10 cellular contexts compared by ENCODE assay signal in the genomic region with DNA sequence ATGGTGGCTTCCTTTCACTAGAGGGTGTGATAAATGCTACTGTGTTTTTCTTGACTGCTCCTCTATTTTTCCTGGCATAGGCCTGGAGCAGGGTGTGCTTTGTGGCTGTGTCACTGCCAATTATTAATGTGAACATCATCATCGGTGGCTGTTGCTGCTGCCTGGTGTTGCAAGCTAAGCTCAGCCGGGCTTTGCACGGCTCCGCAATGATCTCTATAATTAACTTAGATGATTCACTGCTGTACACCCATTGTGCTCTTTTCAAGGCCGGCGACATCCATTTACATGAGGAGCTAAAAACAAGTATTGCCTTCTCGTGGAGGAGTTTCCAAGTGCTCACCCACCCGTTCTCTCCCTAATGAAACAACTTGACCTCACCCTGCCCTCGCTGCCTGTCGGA.
A peak's percentile ranks its signal among the peaks of the same experiment; 100 is the strongest.
DNase-seq lines count a peak whose midpoint lies in the region.
"Had no signal": no experiment of that assay in that cellular context is flagged by ENCODE, and none has a peak within 500 bp of the region (broad histone marks: within the 10 kb centered on the region; RNA-seq: fewer than 3 reads in every experiment).

No MANE protein-coding gene starts in this region.

- no peak overlapping the region for H4K91ac ChIP-seq in mesenchymal stem cell (ENCODE audit: low read length)

- H2AFZ ChIP-seq in ACC112 (ENCODE audit: low read length, unreplicated experiment) (peak overlapping the region; percentile 55), mesenchymal stem cell (ENCODE audit: low read depth, low read length) (no peak overlapping the region), Karpas-422 (ENCODE audit: low read length) (no peak overlapping the region)

- no peaks in the 10 kb centered on the region for H3K9me2 ChIP-seq in Karpas-422 (replicated peaks; ENCODE audit: insufficient read depth, low read length)

- H3K4me3 ChIP-seq in ACC112 (ENCODE audit: low read depth, low read length) (no peak overlapping the region), mesenchymal stem cell (ENCODE audit: insufficient read depth in 1 of 2, low read depth in 1 of 2, low read length in 2 of 2) (no peak overlapping the region), Karpas-422 (ENCODE audit: low read length) (no peak overlapping the region)

- no peak overlapping the region for H2BK5ac ChIP-seq in mesenchymal stem cell (ENCODE audit: low read depth, low read length, poor library complexity, severe bottlenecking)

- WGBS in mesenchymal stem cell: 40% methylated on average over 10 of the region's 10 CpGs

- H3K9ac ChIP-seq in mesenchymal stem cell (ENCODE audit: low read length) (no peak overlapping the region), Karpas-422 (ENCODE audit: low read length) (no peak overlapping the region)

- no peaks in the 10 kb centered on the region for H4K20me1 ChIP-seq in Karpas-422 (ENCODE audit: insufficient read depth, low read depth, low read length)

- H3K23ac ChIP-seq in mesenchymal stem cell (ENCODE audit: low read length in 2 of 2): no peak overlapping the region

- no peak overlapping the region for H4K8ac ChIP-seq in mesenchymal stem cell (ENCODE audit: low read length)

- H3K27ac ChIP-seq in ACC112 (ENCODE audit: low read depth, low read length) (peak overlapping the region; percentile 62), mesenchymal stem cell (ENCODE audit: low read length, poor library complexity, severe bottlenecking) (no peak overlapping the region), Karpas-422 (ENCODE audit: low read length) (no peak overlapping the region)

- H3K9me3 ChIP-seq in mesenchymal stem cell (ENCODE audit: control insufficient read depth, low read length): peaks cover 16% of the 10 kb centered on the region
- H3K9me3 ChIP-seq in Karpas-422 (ENCODE audit: low read length): no peaks in the 10 kb centered on the region

- H3K36me3 ChIP-seq in ACC112 (ENCODE audit: insufficient read depth, low read length) (peaks cover 3% of the 10 kb centered on the region; the same call in 1 of the 2 replicates), mesenchymal stem cell (ENCODE audit: control insufficient read depth in 1 of 2, insufficient read depth in 2 of 2, low read depth in 1 of 2, low read length in 2 of 2) (no peaks in the 10 kb centered on the region), Karpas-422 (ENCODE audit: insufficient read depth, low read length) (no peaks in the 10 kb centered on the region)

- H3K18ac ChIP-seq in mesenchymal stem cell (ENCODE audit: low read depth in 1 of 2, low read length in 2 of 2): no peak overlapping the region

- H3K79me2 ChIP-seq in ACC112 (ENCODE audit: control insufficient read depth, insufficient read depth, low read length, unreplicated experiment): no peaks in the 10 kb centered on the region
- H3K79me2 ChIP-seq in Karpas-422 (ENCODE audit: low read length): no peaks in the 10 kb centered on the region

- no peaks in the 10 kb centered on the region for H3K27me3 ChIP-seq in ACC112 (ENCODE audit: insufficient read depth, low read length)
- H3K27me3 ChIP-seq in mesenchymal stem cell (ENCODE audit: control insufficient read depth in 1 of 2, insufficient read depth in 1 of 2, low read length in 2 of 2): peaks cover 0 to 49% of the 10 kb centered on the region in 2 experiments
- H3K27me3 ChIP-seq in Karpas-422 (ENCODE audit: low read length): no peaks in the 10 kb centered on the region

- peak; percentile 95 for DNase-seq in MV-4-11 (lab: John Stamatoyannopoulos, UW)
- peak; percentile 42 for DNase-seq in dedifferentiated amniotic fluid mesenchymal stem cell (ENCODE audit: extremely low spot score)
- DNase-seq in mesenchymal stem cell: peak; percentile 75
- no peak for DNase-seq in Karpas-422
- DNase-seq in CD1c-positive myeloid dendritic cell (ENCODE audit: extremely low spot score): no peak
- DNase-seq in GM19240 (ENCODE audit: insufficient read length, low spot score): no peak
- no peak for DNase-seq in activated CD4-positive, alpha-beta T cell treated with anti-CD3 and anti-CD28 coated beads for 48 hours
- DNase-seq: CD4-positive, alpha-beta T cell; NCI-H2029 treated with DMSO at 0.1 percent for 48 hours had no signal

- no peaks in the 10 kb centered on the region for H3K79me1 ChIP-seq in mesenchymal stem cell (replicated peaks; ENCODE audit: low read length, poor library complexity, severe bottlenecking)

- H3K4ac ChIP-seq in mesenchymal stem cell (ENCODE audit: low read depth in 1 of 2, low read length in 2 of 2): no peak overlapping the region

- no peak overlapping the region for H2BK15ac ChIP-seq in mesenchymal stem cell (ENCODE audit: low read depth, poor library complexity, severe bottlenecking)

- no peak overlapping the region for H2AK5ac ChIP-seq in mesenchymal stem cell (ENCODE audit: low read length, severe bottlenecking)

- H2BK12ac ChIP-seq in mesenchymal stem cell (ENCODE audit: low read length in 2 of 2): no peak overlapping the region

- H3K4me2 ChIP-seq in mesenchymal stem cell (ENCODE audit: low read length, poor library complexity, severe bottlenecking) (no peak overlapping the region), Karpas-422 (ENCODE audit: low read depth, low read length, poor library complexity, severe bottlenecking) (no peak overlapping the region)

- H3K4me1 ChIP-seq in ACC112 (ENCODE audit: control insufficient read depth, insufficient read depth, low read length, unreplicated experiment) (peaks cover 27% of the 10 kb centered on the region), mesenchymal stem cell (ENCODE audit: control insufficient read depth, insufficient read depth, low read depth, low read length) (peaks cover 23% of the 10 kb centered on the region), Karpas-422 (ENCODE audit: low read length) (no peaks in the 10 kb centered on the region)

- no peak overlapping the region for H2BK120ac ChIP-seq in mesenchymal stem cell (ENCODE audit: low read depth, low read length)

- no peak overlapping the region for H3K14ac ChIP-seq in mesenchymal stem cell (ENCODE audit: low read length in 2 of 2)

Comparison
In these comparisons a context has a peak if more than half of its experiments do, and no peak if none do; other contexts are left out.
1. DNase-seq: peak in MV-4-11 (single experiment), dedifferentiated amniotic fluid mesenchymal stem cell (single experiment) and mesenchymal stem cell (single experiment); none in Karpas-422 (single experiment), CD1c-positive myeloid dendritic cell (single experiment), GM19240 (single experiment) and activated CD4-positive, alpha-beta T cell treated with anti-CD3 and anti-CD28 coated beads for 48 hours (single experiment).